ENCODE assay signal across 26 cellular contexts in the genomic region with DNA sequence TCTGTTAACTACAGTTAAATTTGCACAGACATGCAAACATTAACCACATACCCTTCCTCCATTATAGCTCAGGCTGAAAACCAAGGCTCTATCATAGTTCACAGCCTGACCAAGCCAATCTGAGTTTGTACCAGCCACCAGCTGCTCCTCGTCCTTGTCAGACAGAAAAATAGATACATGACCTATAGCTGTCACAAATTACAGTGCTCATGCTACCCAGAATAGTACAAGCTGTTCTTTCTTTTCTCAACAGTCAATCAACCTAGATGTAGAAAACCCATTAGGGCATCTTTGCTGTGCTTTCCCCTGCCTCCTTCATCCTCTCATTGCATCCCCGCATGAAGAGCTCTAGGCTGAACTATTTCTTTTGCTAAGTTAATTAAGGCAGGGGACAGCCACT.
"Had no signal": no experiment of that assay in that cellular context is flagged by ENCODE, and none has a peak within 500 bp of the region (broad histone marks: within the 10 kb centered on the region; RNA-seq: fewer than 3 reads in every experiment).

No MANE protein-coding gene starts in this region.

- H3K4me3 Mint-ChIP-seq: naive thymus-derived CD8-positive, alpha-beta T cell; nephron progenitor cell; stimulated activated memory B cell treated with anti-CD40 and anti-IgM and Interleukin-4, amounts not matched to agents 10 μg/mL and 1 μg/mL and 100 μg/mL, for 72 hours; type B pancreatic cell had no signal

- H3K4me3 ChIP-seq: coronary artery, esophagus muscularis mucosa, gastroesophageal sphincter, left lung, lower lobe of right lung, prostate gland, right atrium auricular region, sigmoid colon, skin epidermis, spleen, testis, tibial artery had no signal

- H3K4me1 Mint-ChIP-seq: naive thymus-derived CD8-positive, alpha-beta T cell; nephron progenitor cell; stimulated activated memory B cell treated with anti-CD40 and anti-IgM and Interleukin-4, amounts not matched to agents 10 μg/mL and 1 μg/mL and 100 μg/mL, for 72 hours had no signal

- ATAC-seq: foreskin keratinocyte; gastroesophageal sphincter; left lung; lower lobe of right lung; naive thymus-derived CD8-positive, alpha-beta T cell; stimulated activated memory B cell treated with anti-CD40 and anti-IgM and Interleukin-4, amounts not matched to agents 10 μg/mL and 1 μg/mL and 100 μg/mL, for 72 hours; stimulated activated naive CD8-positive, alpha-beta T cell treated with anti-CD3 and anti-CD28 coated beads, Interleukin-15, Interleukin-2, amounts not matched to agents 100 U/mL and 50 U/mL, for 24 hours had no signal

- H3K9me3 Mint-ChIP-seq: stimulated activated memory B cell treated with anti-CD40 and anti-IgM and Interleukin-4, amounts not matched to agents 10 μg/mL and 1 μg/mL and 100 μg/mL, for 72 hours; type B pancreatic cell had no signal

- H3K27ac ChIP-seq: coronary artery, esophagus muscularis mucosa, foreskin keratinocyte, gastroesophageal sphincter, left lung, lower lobe of right lung, neutrophil, parathyroid adenoma, prostate gland, right atrium auricular region, skin epidermis, testis, tibial artery had no signal

- H3K9me3 ChIP-seq: esophagus muscularis mucosa, gastroesophageal sphincter, left lung, lower lobe of right lung, neutrophil, prostate gland, right atrium auricular region, sigmoid colon, testis, tibial artery had no signal

- H3K27me3 ChIP-seq: esophagus muscularis mucosa, foreskin keratinocyte, gastroesophageal sphincter, left lung, neutrophil, right atrium auricular region, sigmoid colon, spleen, testis, tibial artery had no signal

- DNase-seq: dermis blood vessel endothelial cell; effector memory CD4-positive, alpha-beta T cell; foreskin keratinocyte; glutamatergic neuron; kidney; left lung; lower lobe of right lung; naive thymus-derived CD8-positive, alpha-beta T cell; nephron progenitor cell; sigmoid colon; spleen; stimulated activated CD4-positive, alpha-beta T cell treated with anti-CD3 and anti-CD28 coated beads, Interleukin-4, amount 100 ng/mL, for 4 hours; stimulated activated naive CD8-positive, alpha-beta T cell treated with anti-CD3 and anti-CD28 coated beads, Interleukin-15, Interleukin-2, amounts not matched to agents 100 U/mL and 50 U/mL, for 24 hours; substantia nigra; testis; tibial artery had no signal

- H3K9ac ChIP-seq: parathyroid adenoma had no signal

- H3K27ac Mint-ChIP-seq: naive thymus-derived CD8-positive, alpha-beta T cell; nephron progenitor cell; stimulated activated memory B cell treated with anti-CD40 and anti-IgM and Interleukin-4, amounts not matched to agents 10 μg/mL and 1 μg/mL and 100 μg/mL, for 72 hours; type B pancreatic cell had no signal

- H3K79me2 ChIP-seq: parathyroid adenoma had no signal

- H3K4me1 ChIP-seq: left lung, parathyroid adenoma, prostate gland, right atrium auricular region, testis had no signal

- H2AFZ ChIP-seq: parathyroid adenoma had no signal

- H3K36me3 Mint-ChIP-seq: stimulated activated memory B cell treated with anti-CD40 and anti-IgM and Interleukin-4, amounts not matched to agents 10 μg/mL and 1 μg/mL and 100 μg/mL, for 72 hours; type B pancreatic cell had no signal

- H3K36me3 ChIP-seq: esophagus muscularis mucosa, gastroesophageal sphincter, left lung, lower lobe of right lung, neutrophil, prostate gland, right atrium auricular region, sigmoid colon, spleen, tibial artery had no signal
